1 cellular context compared by ENCODE assay signal in genomic region chr5:157597277-157597676, GRCh38.
TF ChIP-seq lines count a peak whose summit lies in the region.

No MANE protein-coding gene starts in this region.

TF ChIP-seq in IMR-90, 13 proteins besides CTCF, POLR2A, EP300 and RAD21 (continued from another document):
- no peak for TF ChIP-seq ELK1 (IDR thresholded peaks at IDR 0.05; ENCODE audit: borderline replicate concordance, low read depth, low read length)
- no peak for TF ChIP-seq USF2 (IDR thresholded peaks at IDR 0.05; ENCODE audit: low read depth, low read length)
- no peak for TF ChIP-seq CHD1 (IDR thresholded peaks at IDR 0.05; ENCODE audit: low read depth, low read length)
- TF ChIP-seq MAFK (IDR thresholded peaks at IDR 0.05; ENCODE audit: low read depth, low read length) = no peak
- TF ChIP-seq BHLHE40 (IDR thresholded peaks at IDR 0.05; ENCODE audit: low read depth, low read length) = no peak
- no peak for TF ChIP-seq RCOR1 (IDR thresholded peaks at IDR 0.05; ENCODE audit: insufficient replicate concordance, low read length)
- TF ChIP-seq NFE2L2 (IDR thresholded peaks at IDR 0.05; ENCODE audit: low read depth, low read length) = no peak
- TF ChIP-seq MXI1 (IDR thresholded peaks at IDR 0.05; ENCODE audit: borderline replicate concordance, low read depth, low read length) = no peak
- TF ChIP-seq CEBPB (IDR thresholded peaks at IDR 0.05; ENCODE audit: low read depth, low read length) = no peak
- TF ChIP-seq SMC3 (IDR thresholded peaks at IDR 0.05; ENCODE audit: low read depth, low read length) = no peak
- no peak for TF ChIP-seq MAZ (IDR thresholded peaks at IDR 0.05; ENCODE audit: borderline replicate concordance, low read depth, low read length)
